In the genomic region with DNA sequence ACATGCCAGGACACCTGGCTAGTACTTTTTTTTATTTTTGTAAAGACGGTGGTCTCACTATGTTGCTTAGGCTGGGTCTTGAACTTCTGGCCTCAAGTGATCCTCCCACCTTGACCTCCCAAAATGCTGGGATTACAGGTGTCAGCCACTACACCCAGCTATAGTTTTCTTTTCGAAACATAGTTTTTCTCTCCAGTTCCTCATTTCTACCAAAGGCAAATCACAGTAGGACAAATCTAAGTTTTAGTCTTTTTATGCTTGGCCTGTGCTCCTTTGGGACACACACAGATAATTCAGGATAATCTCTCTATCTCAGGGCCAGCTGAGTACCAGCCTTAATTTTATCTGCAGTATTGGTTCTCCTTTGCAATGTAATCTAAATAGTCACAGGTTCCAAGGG, we compare ENCODE assay signal across 31 cellular contexts.
DNase-seq lines count a peak whose midpoint lies in the region; ATAC-seq, FAIRE-seq and TF ChIP-seq lines count a peak whose summit lies in the region.
"Had no signal": no experiment of that assay in that cellular context is flagged by ENCODE, and none has a peak within 500 bp of the region (broad histone marks: within the 10 kb centered on the region; RNA-seq: fewer than 3 reads in every experiment).

No MANE protein-coding gene starts in this region.

- no peak for TF ChIP-seq CTCF in GM12878 (IDR thresholded peaks at IDR 0.05 in 2 of 3, conservative IDR thresholded peaks at IDR 0.05 in 1 of 3; ENCODE audit: control insufficient read depth in 2 of 3, extremely low read depth in 1 of 3, insufficient read depth in 1 of 3, low read depth in 3 of 3, low read length in 3 of 3)

- CTCF ChIA-PET in GM12878 (lab: Yijun Ruan, JAX) = no interaction called here

- H3K9ac ChIP-seq in Karpas-422 (ENCODE audit: low read length) (0 out of 2 replicates have a peak overlapping the region, but pooled peaks have one; percentile 11), GM12878 (ENCODE audit: control insufficient read depth, insufficient read depth, low read length) (no peak overlapping the region)
- H3K9ac ChIP-seq: BLaER1; BLaER1 treated with 17β-estradiol and CSF1 and Interleukin-3, amounts not matched to agents 10 nM and 100 nM had no signal

- 46% methylated on average over 2 of the region's 2 CpGs for WGBS in GM12878 (ENCODE audit: insufficient coverage, insufficient replicate concordance, low lambda C conversion rate, missing lambda C conversion rate)

- H4K20me1 ChIP-seq in Karpas-422 (ENCODE audit: insufficient read depth, low read depth, low read length) = no peaks in the 10 kb centered on the region
- H4K20me1 ChIP-seq in GM12878 (ENCODE audit: control insufficient read depth, insufficient read depth) = no peaks in the 10 kb centered on the region
- H4K20me1 ChIP-seq: BLaER1; BLaER1 treated with 17β-estradiol and CSF1 and Interleukin-3, amounts not matched to agents 10 nM and 100 nM had no signal

- in situ Hi-C loops in GM12878 (cut with MboI) = no loop called here

- peaks cover 14% of the 10 kb centered on the region for H3K9me3 ChIP-seq in Karpas-422 (ENCODE audit: low read length)
- peaks cover 2% of the 10 kb centered on the region; the same call in 1 of the 3 replicates for H3K9me3 ChIP-seq in GM12878 (replicated peaks; ENCODE audit: control insufficient read depth, insufficient read depth, low read length)

- DNase-seq in Karpas-422 (peak; percentile 65), GM12878 (ENCODE audit: low read depth, low spot score) (no peak)
- no peak for DNase-seq in stimulated activated CD8-positive, alpha-beta memory T cell treated with anti-CD3 and anti-CD28 coated beads, Interleukin-4, amount 100 ng/mL, for 48 hours
- DNase-seq in stimulated activated CD4-positive, alpha-beta T cell treated with anti-CD3 and anti-CD28 coated beads, Interleukin-12 subunit alpha, Interleukin-12 subunit beta, amount 100 ng/mL, for 4 hours = no peak
- DNase-seq: 8988T; ACHN; AML-193; BE2C; C1 segment of cervical spinal cord; Caco-2; Calu3; CD4-positive, alpha-beta memory T cell; CD4-positive, alpha-beta T cell; CD4-positive, CD25-positive, alpha-beta regulatory T cell; CD8-positive, alpha-beta memory T cell; CD8-positive, alpha-beta T cell; COR-L47; DMS 273 treated with DMSO at 0.1 percent for 48 hours; DMS153; DMS53; DMS79; DMS79 treated with DMSO at 0.1 percent for 48 hours; DND-41; EL had no signal

- TF ChIP-seq EP300 in GM12878 (IDR thresholded peaks at IDR 0.05; ENCODE audit: borderline replicate concordance in 1 of 2, control insufficient read depth in 1 of 2, low read depth in 2 of 2, low read length in 2 of 2) = no peak

- no peak for TF ChIP-seq POLR2A in GM12878 (IDR thresholded peaks at IDR 0.05; ENCODE audit: low read depth, low read length)

- H3K27me3 ChIP-seq in Karpas-422 (ENCODE audit: low read length) = no peaks in the 10 kb centered on the region
- H3K27me3 ChIP-seq in GM12878 (replicated peaks in 1 of 2; ENCODE audit: control insufficient read depth in 2 of 2, insufficient read depth in 2 of 2, low read length in 1 of 2) = no peaks in the 10 kb centered on the region
- H3K27me3 ChIP-seq: BLaER1; BLaER1 treated with 17β-estradiol and CSF1 and Interleukin-3, amounts not matched to agents 10 nM and 100 nM had no signal

- H3K9me2 ChIP-seq in Karpas-422 (replicated peaks; ENCODE audit: insufficient read depth, low read length) = no peaks in the 10 kb centered on the region

- no peak for FAIRE-seq in GM12878 (lab: Jason Lieb, UNC)
- FAIRE-seq: A204.1, A549, D721Med had no signal

- intact Hi-C loops in GM12878 (cut with micrococcal nuclease; ENCODE audit: unreplicated experiment) = no loop called here

- H3K4me1 ChIP-seq in Karpas-422 (ENCODE audit: low read length) (peaks cover 42% of the 10 kb centered on the region), GM12878 (ENCODE audit: control insufficient read depth, insufficient read depth, low read length) (no peaks in the 10 kb centered on the region)
- H3K4me1 ChIP-seq: A549, BE2C, BLaER1, Caco-2 had no signal

- ATAC-seq in GM12878 = no peak
- ATAC-seq: A549; CD8-positive, alpha-beta T cell had no signal

- H3K4me3 ChIP-seq in Karpas-422 (ENCODE audit: low read length) = no peak overlapping the region
- H3K4me3 ChIP-seq in GM12878 = no peak overlapping the region
- H3K4me3 ChIP-seq: A549; BLaER1; BLaER1 treated with 17β-estradiol and CSF1 and Interleukin-3, amounts not matched to agents 10 nM and 100 nM had no signal

- H3K79me2 ChIP-seq in Karpas-422 (ENCODE audit: low read length) (peaks cover 45% of the 10 kb centered on the region), GM12878 (ENCODE audit: control insufficient read depth, insufficient read depth, low read length) (no peaks in the 10 kb centered on the region; the same call in 1 of the 2 replicates)

- RAD21 ChIA-PET in GM12878 (lab: Charles Lee; ENCODE audit: unreplicated experiment) = interaction anchor here (0.7 to 4.0 kb wide), 2 partner anchors 21 to 110 kb away, joined by 6 to 20 read pairs; no protein-coding TSS in a partner anchor

- POLR2A ChIA-PET in GM12878 (lab: Charles Lee) = no interaction called here

- peak overlapping the region; percentile 98 for H3K4me2 ChIP-seq in Karpas-422 (ENCODE audit: low read depth, low read length, poor library complexity, severe bottlenecking)
- no peak overlapping the region for H3K4me2 ChIP-seq in GM12878 (ENCODE audit: control insufficient read depth, insufficient read depth)
- H3K4me2 ChIP-seq: A549; BLaER1; BLaER1 treated with 17β-estradiol and CSF1 and Interleukin-3, amounts not matched to agents 10 nM and 100 nM had no signal

- peak overlapping the region; percentile 88 for H3K27ac ChIP-seq in Karpas-422 (ENCODE audit: low read length)
- no peak overlapping the region for H3K27ac ChIP-seq in GM12878 (ENCODE audit: control insufficient read depth, insufficient read depth)
- H3K27ac ChIP-seq: 22Rv1; A549; BLaER1; BLaER1 treated with 17β-estradiol and CSF1 and Interleukin-3, amounts not matched to agents 10 nM and 100 nM; C4-2B had no signal

- no peak overlapping the region for H2AFZ ChIP-seq in Karpas-422 (ENCODE audit: low read length)
- H2AFZ ChIP-seq in GM12878 (ENCODE audit: control insufficient read depth, low read depth, low read length) = no peak overlapping the region

- SMC1A ChIA-PET in GM12878 (lab: Charles Lee; ENCODE audit: uncharacterized antibody, unreplicated experiment) = interaction anchor here (0.9 to 5.3 kb wide), 2 partner anchors 20 to 57 kb away, joined by 3 to 37 read pairs; no protein-coding TSS in a partner anchor

- H3K36me3 ChIP-seq in Karpas-422 (ENCODE audit: insufficient read depth, low read length) (peaks cover 40% of the 10 kb centered on the region), GM12878 (ENCODE audit: control insufficient read depth in 2 of 2, insufficient read depth in 2 of 2, low read length in 1 of 2) (no peaks in the 10 kb centered on the region)
- H3K36me3 ChIP-seq: BE2C, BLaER1 had no signal

- TF ChIP-seq RAD21 in GM12878 (IDR thresholded peaks at IDR 0.05; ENCODE audit: insufficient read depth, low read depth, low read length) = no peak

- BruUV-seq in GM12878 (replicated peaks; lab: Mats Ljungman, UMichigan) = no TSS peak

TF ChIP-seq in GM12878, 131 proteins besides CTCF, POLR2A, EP300 and RAD21:
- peak; percentile 6; the same call in 1 of the 2 replicates for TF ChIP-seq SPI1 (IDR thresholded peaks at IDR 0.05; ENCODE audit: borderline replicate concordance, insufficient read depth, low read depth, low read length)
- TF ChIP-seq SMC3 (IDR thresholded peaks at IDR 0.05; ENCODE audit: borderline replicate concordance, low read length) = no peak
- no peak for TF ChIP-seq TCF3 (IDR thresholded peaks at IDR 0.05; ENCODE audit: borderline replicate concordance, insufficient read depth, low read depth, low read length)
